ENCODE assay signal across 27 cellular contexts in genomic region chrX:3514996-3515395, GRCh38.
A peak's percentile ranks its signal among the peaks of the same experiment; 100 is the strongest.
DNase-seq lines count a peak whose midpoint lies in the region; TF ChIP-seq lines count a peak whose summit lies in the region.
"Had no signal": no experiment of that assay in that cellular context is flagged by ENCODE, and none has a peak within 500 bp of the region (broad histone marks: within the 10 kb centered on the region; RNA-seq: fewer than 3 reads in every experiment).

No MANE protein-coding gene starts in this region.

- H3K27ac ChIP-seq in RWPE1: no peak overlapping the region
- H3K27ac ChIP-seq: lower lobe of right lung, PC-9, transverse colon, VCaP had no signal

- H3K36me3 ChIP-seq in skeletal muscle satellite cell (ENCODE audit: insufficient read depth, low read length): no peaks in the 10 kb centered on the region
- H3K36me3 ChIP-seq: heart right ventricle, lower lobe of right lung, transverse colon had no signal

- peaks cover 26% of the 10 kb centered on the region for H3K4me1 ChIP-seq in skeletal muscle satellite cell (ENCODE audit: control insufficient read depth, insufficient read depth, low read length)
- H3K4me1 ChIP-seq: heart right ventricle, lower lobe of right lung, transverse colon had no signal

- peak; percentile 67 for DNase-seq in HCEC 1CT
- peak; percentile 2 for DNase-seq in RWPE1 (ENCODE audit: low spot score)
- DNase-seq in fibroblast of mammary gland (ENCODE audit: low read depth): peak; percentile 79
- no peak for DNase-seq in NOMO-1 (lab: John Stamatoyannopoulos, UW; ENCODE audit: unreplicated experiment in 2 of 2)
- no peak for DNase-seq in NCI-H146 (lab: John Stamatoyannopoulos, UW)
- no peak for DNase-seq in activated CD4-positive, alpha-beta T cell treated with anti-CD3 and anti-CD28 coated beads for 1 hour
- DNase-seq: activated CD4-positive, alpha-beta T cell treated with anti-CD3 and anti-CD28 coated beads, Interleukin-2, amount 10 ng/mL, durations not matched to agents 24 days and 14 days; activated CD8-positive, alpha-beta memory T cell treated with anti-CD3 and anti-CD28 coated beads for 24 hours; activated naive CD4-positive, alpha-beta T cell treated with anti-CD3 and anti-CD28 coated beads, Interleukin-2, amount 50 U/mL, for 16 hours; activated T-cell treated with anti-CD3 and anti-CD28 coated beads for 4 hours; AML-193; amniotic stem cell; CD4-positive, CD25-positive, alpha-beta regulatory T cell; foreskin melanocyte; heart right ventricle; kidney glomerular epithelial cell; lower lobe of right lung; mucosa of descending colon; NCI-H1105; NCI-H2029 treated with DMSO at 0.1 percent for 48 hours; NCI-H524 treated with DMSO at 0.1 percent for 48 hours; PC-9; SIG-M5; T-helper 9 cell; transverse colon had no signal

- H3K9me3 ChIP-seq in skeletal muscle satellite cell (replicated peaks; ENCODE audit: low read length): no peaks in the 10 kb centered on the region
- H3K9me3 ChIP-seq: heart right ventricle, lower lobe of right lung, mucosa of descending colon, transverse colon had no signal

- POLR2A ChIA-PET in RWPE1 (lab: Yijun Ruan, JAX; ENCODE audit: low non-redundant PET): no interaction called here

- TF ChIP-seq CTCF in RWPE1 (conservative IDR thresholded peaks at IDR 0.05; ENCODE audit: low read depth) (no peak), fibroblast of mammary gland (conservative IDR thresholded peaks at IDR 0.05; ENCODE audit: control insufficient read depth, insufficient read depth, low read depth, low read length) (no peak)

- H3K9ac ChIP-seq in skeletal muscle satellite cell (ENCODE audit: low read depth, low read length): no peak overlapping the region

- CTCF ChIA-PET in RWPE1 (lab: Yijun Ruan, JAX): interaction anchor here (0.6 kb wide), 1 partner anchor 523 kb away, joined by 4 read pairs; no protein-coding TSS in a partner anchor

- H3K4me2 ChIP-seq in skeletal muscle satellite cell (ENCODE audit: low read length): peak overlapping the region; percentile 50
- H3K4me2 ChIP-seq: PC-9 had no signal

- no peaks in the 10 kb centered on the region for H3K27me3 ChIP-seq in skeletal muscle satellite cell (ENCODE audit: control insufficient read depth, insufficient read depth, low read length)
- H3K27me3 ChIP-seq: heart right ventricle, transverse colon had no signal

- no peak overlapping the region for H3K4me3 ChIP-seq in fibroblast of mammary gland (ENCODE audit: control insufficient read depth, low read depth, low read length)
- H3K4me3 ChIP-seq in skeletal muscle satellite cell (ENCODE audit: low read length): no peak overlapping the region
- H3K4me3 ChIP-seq: heart right ventricle, lower lobe of right lung, mucosa of descending colon, PC-9, transverse colon had no signal

Comparison
In these comparisons a context has a peak if more than half of its experiments do, and no peak if none do; other contexts are left out.
1. DNase-seq: peak in HCEC 1CT (single experiment), RWPE1 (single experiment) and fibroblast of mammary gland (single experiment); none in NOMO-1 (0 of 2), NCI-H146 (single experiment) and activated CD4-positive, alpha-beta T cell treated with anti-CD3 and anti-CD28 coated beads for 1 hour (single experiment).